ENCODE assay signal across 13 cellular contexts in genomic region chr2:66698879-66699278, GRCh38.
"Had no signal": no experiment of that assay in that cellular context is flagged by ENCODE, and none has a peak within 500 bp of the region (broad histone marks: within the 10 kb centered on the region; RNA-seq: fewer than 3 reads in every experiment).

No MANE protein-coding gene starts in this region.

- H3K27me3 Mint-ChIP-seq: activated CD4-positive, alpha-beta T cell treated with anti-CD3 and anti-CD28 coated beads, Interleukin-2, amount 10 ng/mL, durations not matched to agents 7 days and 5 days; activated naive CD8-positive, alpha-beta T cell treated with anti-CD3 and anti-CD28 coated beads, Interleukin-2, amount 10 ng/mL, durations not matched to agents 7 days and 5 days; stimulated activated memory B cell treated with anti-CD40 and anti-IgM and Interleukin-4, amounts not matched to agents 10 μg/mL and 1 μg/mL and 100 μg/mL, for 72 hours had no signal

- H3K4me3 ChIP-seq: mucosa of descending colon, thyroid gland had no signal

- H3K36me3 ChIP-seq: thyroid gland had no signal

- H3K9me3 Mint-ChIP-seq: activated CD4-positive, alpha-beta T cell treated with anti-CD3 and anti-CD28 coated beads, Interleukin-2, amount 10 ng/mL, durations not matched to agents 7 days and 5 days; activated naive CD8-positive, alpha-beta T cell treated with anti-CD3 and anti-CD28 coated beads, Interleukin-2, amount 10 ng/mL, durations not matched to agents 7 days and 5 days; stimulated activated memory B cell treated with anti-CD40 and anti-IgM and Interleukin-4, amounts not matched to agents 10 μg/mL and 1 μg/mL and 100 μg/mL, for 72 hours had no signal

- DNase-seq: activated CD4-positive, alpha-beta T cell treated with anti-CD3 and anti-CD28 coated beads, Interleukin-2, amount 10 ng/mL, durations not matched to agents 7 days and 5 days; activated CD8-positive, alpha-beta memory T cell treated with anti-CD3 and anti-CD28 coated beads for 24 hours; activated naive CD4-positive, alpha-beta T cell; activated naive CD8-positive, alpha-beta T cell treated with anti-CD3 and anti-CD28 coated beads, Interleukin-2, amount 10 ng/mL, durations not matched to agents 7 days and 5 days; anterior cingulate cortex; effector memory CD4-positive, alpha-beta T cell; islet precursor cell; mammary epithelial cell; mucosa of descending colon; natural killer cell; occipital lobe; thyroid gland had no signal

- H3K27ac ChIP-seq: thyroid gland had no signal

- H3K27me3 ChIP-seq: thyroid gland had no signal

- H3K36me3 Mint-ChIP-seq: activated naive CD8-positive, alpha-beta T cell treated with anti-CD3 and anti-CD28 coated beads, Interleukin-2, amount 10 ng/mL, durations not matched to agents 7 days and 5 days; natural killer cell; stimulated activated memory B cell treated with anti-CD40 and anti-IgM and Interleukin-4, amounts not matched to agents 10 μg/mL and 1 μg/mL and 100 μg/mL, for 72 hours had no signal

- H3K27ac Mint-ChIP-seq: activated CD4-positive, alpha-beta T cell treated with anti-CD3 and anti-CD28 coated beads, Interleukin-2, amount 10 ng/mL, durations not matched to agents 7 days and 5 days; activated naive CD8-positive, alpha-beta T cell treated with anti-CD3 and anti-CD28 coated beads, Interleukin-2, amount 10 ng/mL, durations not matched to agents 7 days and 5 days; natural killer cell; stimulated activated memory B cell treated with anti-CD40 and anti-IgM and Interleukin-4, amounts not matched to agents 10 μg/mL and 1 μg/mL and 100 μg/mL, for 72 hours had no signal

- H3K4me1 Mint-ChIP-seq: activated CD4-positive, alpha-beta T cell treated with anti-CD3 and anti-CD28 coated beads, Interleukin-2, amount 10 ng/mL, durations not matched to agents 7 days and 5 days; activated naive CD8-positive, alpha-beta T cell treated with anti-CD3 and anti-CD28 coated beads, Interleukin-2, amount 10 ng/mL, durations not matched to agents 7 days and 5 days; natural killer cell; stimulated activated memory B cell treated with anti-CD40 and anti-IgM and Interleukin-4, amounts not matched to agents 10 μg/mL and 1 μg/mL and 100 μg/mL, for 72 hours had no signal

- H3K4me3 Mint-ChIP-seq: activated CD4-positive, alpha-beta T cell treated with anti-CD3 and anti-CD28 coated beads, Interleukin-2, amount 10 ng/mL, durations not matched to agents 7 days and 5 days; activated naive CD8-positive, alpha-beta T cell treated with anti-CD3 and anti-CD28 coated beads, Interleukin-2, amount 10 ng/mL, durations not matched to agents 7 days and 5 days; natural killer cell; stimulated activated memory B cell treated with anti-CD40 and anti-IgM and Interleukin-4, amounts not matched to agents 10 μg/mL and 1 μg/mL and 100 μg/mL, for 72 hours had no signal

- ATAC-seq: mucosa of descending colon; natural killer cell; stimulated activated memory B cell treated with anti-CD40 and anti-IgM and Interleukin-4, amounts not matched to agents 10 μg/mL and 1 μg/mL and 100 μg/mL, for 72 hours had no signal

- H3K4me1 ChIP-seq: thyroid gland had no signal

- H3K9me3 ChIP-seq: mucosa of descending colon, thyroid gland had no signal
